Comparison of ENCODE assay signal across 8 cellular contexts in the genomic region with DNA sequence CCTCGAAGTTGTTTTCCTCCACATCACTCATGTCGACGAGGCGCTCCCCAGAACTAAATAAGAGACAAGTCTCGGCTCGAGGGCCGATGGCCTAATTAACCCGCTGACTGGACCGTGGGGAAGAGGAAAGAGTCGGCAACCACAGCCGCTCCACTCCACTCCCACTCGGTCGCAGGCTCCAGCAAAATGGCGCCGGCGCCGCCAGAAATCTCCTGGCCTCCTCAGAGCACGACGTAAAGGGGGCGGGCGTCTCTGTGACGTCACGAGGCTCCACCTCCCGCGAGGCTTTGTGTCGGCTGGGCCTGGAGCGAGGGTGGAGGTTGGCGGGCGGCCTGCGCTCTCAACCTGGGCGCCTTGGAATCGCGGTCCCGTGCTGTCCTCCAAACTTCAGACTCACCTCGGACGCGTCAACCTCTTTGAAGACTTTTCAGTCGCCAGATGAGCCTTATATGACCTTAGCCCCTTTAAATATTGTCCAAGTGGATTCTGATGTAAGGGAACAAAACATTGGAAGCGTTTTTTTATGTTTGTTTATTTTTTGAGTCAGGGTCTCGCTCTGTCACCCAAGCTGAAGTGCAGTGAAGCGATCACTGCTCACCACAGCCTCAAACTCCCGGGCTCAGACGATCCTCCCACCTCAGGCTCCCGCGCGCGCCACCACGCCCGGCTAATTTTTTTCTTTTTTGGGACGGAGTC. TPM values are rescaled to one million over a fixed set of nuclear protein-coding genes. Genes with fewer than 3 reads are reported as not detected.
DNase-seq lines count a peak whose midpoint lies in the region; ATAC-seq, FAIRE-seq and TF ChIP-seq lines count a peak whose summit lies in the region.

A gene (minus strand): TSS at position 188 of the 696 bp plus-strand sequence. CDS start 157 bp downstream, at position 31.

- no peak for TF ChIP-seq CTCF in AG09309 (IDR thresholded peaks at IDR 0.05; ENCODE audit: control insufficient read depth, insufficient read depth, low read depth, low read length, missing control alignments)
- TF ChIP-seq CTCF in WTC11 (IDR thresholded peaks at IDR 0.05), result no peak
- TF ChIP-seq CTCF in bronchial epithelial cell (IDR thresholded peaks at IDR 0.05; ENCODE audit: insufficient read depth, low read length, severe bottlenecking), result no peak

- peaks cover 1 to 8% of the 10 kb centered on the region in 2 donors for H3K4me1 ChIP-seq in small intestine (ENCODE audit: control insufficient read depth in 2 of 2, insufficient read depth in 1 of 2, low read depth in 1 of 2, low read length in 1 of 2)

- CTCF ChIA-PET in WTC11 (lab: Charles Lee), result interaction anchor here (2.9 kb wide), 1 partner anchor 15 kb away, joined by 13 read pairs; no protein-coding TSS in a partner anchor

- peak within 1 kb of the TSS; percentile 99 for H3K27ac ChIP-seq in small intestine (ENCODE audit: low read depth in 1 of 2, low read length in 1 of 2)

- H3K9me3 Mint-ChIP-seq in WTC11, result no peaks in the 10 kb centered on the region

- DNase-seq in AG09309 (ENCODE audit: low read depth) (peak; percentile 69), NCI-H226 (peak; percentile 98), WTC11 (ENCODE audit: low spot score) (peak; percentile 98), bronchial epithelial cell (ENCODE audit: low read depth) (peak; percentile 82), iPS-NIHi11 (ENCODE audit: low spot score) (peak; percentile 97), small intestine (peak; percentile 96)

- H3K4me3 ChIP-seq in AG09309 (ENCODE audit: control insufficient read depth, low read depth, low read length) (peak within 1 kb of the TSS; percentile 75), bronchial epithelial cell (ENCODE audit: low read depth, low read length) (peak within 1 kb of the TSS; percentile 57), small intestine (ENCODE audit: low read depth in 1 of 2, low read length in 2 of 2) (peak within 1 kb of the TSS; percentile 94 to 100)

- H3K36me3 Mint-ChIP-seq in WTC11, result peaks cover 23% of the 10 kb centered on the region

- peak within 1 kb of the TSS; percentile 100 for H3K27ac Mint-ChIP-seq in WTC11

- POLR2A ChIA-PET in WTC11 (lab: Charles Lee), result interaction anchor here (1.5 to 2.0 kb wide), 2 partner anchors 57 to 59 kb away, joined by 6 to 12 read pairs; no protein-coding TSS in a partner anchor

- H3K27me3 ChIP-seq in bronchial epithelial cell (ENCODE audit: control insufficient read depth, insufficient read depth, low read length) (no peaks in the 10 kb centered on the region), small intestine (ENCODE audit: control insufficient read depth in 2 of 2, insufficient read depth in 2 of 2, low read length in 2 of 2) (no peaks in the 10 kb centered on the region)

- 11 to 13% (median 12%) methylated on average over 48 to 50 of the region's 50 CpGs for WGBS in small intestine, 3 donors

- peak within 1 kb of the TSS; percentile 100 for H3K4me3 Mint-ChIP-seq in WTC11

- ATAC-seq in GM19023 (IDR thresholded peaks at IDR 0.05; ENCODE audit: unreplicated experiment) (peak; percentile 96), HG03196 (IDR thresholded peaks at IDR 0.05; ENCODE audit: unreplicated experiment) (peak; percentile 97), WTC11 (peak; percentile 86)

- no peak for FAIRE-seq in bronchial epithelial cell (lab: Jason Lieb, UNC)
- no peak for FAIRE-seq in small intestine (lab: Jason Lieb, UNC)

- H3K4me1 Mint-ChIP-seq in WTC11, result peaks cover 47% of the 10 kb centered on the region

- H3K36me3 ChIP-seq in bronchial epithelial cell (ENCODE audit: control insufficient read depth, insufficient read depth, low read length) (no peaks in the 10 kb centered on the region), small intestine (ENCODE audit: control insufficient read depth in 2 of 2, insufficient read depth in 2 of 2, low read length in 2 of 2) (no peaks in the 10 kb centered on the region)

- no peaks in the 10 kb centered on the region for H3K27me3 Mint-ChIP-seq in WTC11 (ENCODE audit: low read depth)

- no peaks in the 10 kb centered on the region for H3K9me3 ChIP-seq in small intestine (ENCODE audit: control insufficient read depth, low read depth)

TF ChIP-seq in WTC11, 78 proteins besides CTCF, POLR2A, EP300 and RAD21 (continues in another document):
- TF ChIP-seq MYBL2 (CRISPR knock-in tag; IDR thresholded peaks at IDR 0.05), result peak; percentile 54; the same call in 1 of the 2 replicates
- no peak for TF ChIP-seq ZNF416 (CRISPR knock-in tag; IDR thresholded peaks at IDR 0.05)
- TF ChIP-seq SOX15 (CRISPR knock-in tag; IDR thresholded peaks at IDR 0.05), result no peak
- TF ChIP-seq PRRX2 (CRISPR knock-in tag; IDR thresholded peaks at IDR 0.05), result no peak
- TF ChIP-seq, protein P1, sequence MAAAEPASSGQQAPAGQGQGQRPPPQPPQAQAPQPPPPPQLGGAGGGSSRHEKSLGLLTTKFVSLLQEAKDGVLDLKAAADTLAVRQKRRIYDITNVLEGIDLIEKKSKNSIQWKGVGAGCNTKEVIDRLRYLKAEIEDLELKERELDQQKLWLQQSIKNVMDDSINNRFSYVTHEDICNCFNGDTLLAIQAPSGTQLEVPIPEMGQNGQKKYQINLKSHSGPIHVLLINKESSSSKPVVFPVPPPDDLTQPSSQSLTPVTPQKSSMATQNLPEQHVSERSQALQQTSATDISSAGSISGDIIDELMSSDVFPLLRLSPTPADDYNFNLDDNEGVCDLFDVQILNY (CRISPR knock-in tag; IDR thresholded peaks at IDR 0.05), result peak; percentile 89
- TF ChIP-seq ZNF396 (CRISPR knock-in tag; IDR thresholded peaks at IDR 0.05; ENCODE audit: borderline replicate concordance), result no peak
- no peak for TF ChIP-seq ZNF423 (CRISPR knock-in tag; IDR thresholded peaks at IDR 0.05)
- TF ChIP-seq, protein P2, sequence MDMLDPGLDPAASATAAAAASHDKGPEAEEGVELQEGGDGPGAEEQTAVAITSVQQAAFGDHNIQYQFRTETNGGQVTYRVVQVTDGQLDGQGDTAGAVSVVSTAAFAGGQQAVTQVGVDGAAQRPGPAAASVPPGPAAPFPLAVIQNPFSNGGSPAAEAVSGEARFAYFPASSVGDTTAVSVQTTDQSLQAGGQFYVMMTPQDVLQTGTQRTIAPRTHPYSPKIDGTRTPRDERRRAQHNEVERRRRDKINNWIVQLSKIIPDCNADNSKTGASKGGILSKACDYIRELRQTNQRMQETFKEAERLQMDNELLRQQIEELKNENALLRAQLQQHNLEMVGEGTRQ (CRISPR knock-in tag; IDR thresholded peaks at IDR 0.05), result peak; percentile 49; the same call in 1 of the 2 replicates
- no peak for TF ChIP-seq ZNF219 (CRISPR knock-in tag; IDR thresholded peaks at IDR 0.05; ENCODE audit: borderline replicate concordance)
- no peak for TF ChIP-seq ZNF121 (CRISPR knock-in tag; IDR thresholded peaks at IDR 0.05)
- TF ChIP-seq, protein P3, sequence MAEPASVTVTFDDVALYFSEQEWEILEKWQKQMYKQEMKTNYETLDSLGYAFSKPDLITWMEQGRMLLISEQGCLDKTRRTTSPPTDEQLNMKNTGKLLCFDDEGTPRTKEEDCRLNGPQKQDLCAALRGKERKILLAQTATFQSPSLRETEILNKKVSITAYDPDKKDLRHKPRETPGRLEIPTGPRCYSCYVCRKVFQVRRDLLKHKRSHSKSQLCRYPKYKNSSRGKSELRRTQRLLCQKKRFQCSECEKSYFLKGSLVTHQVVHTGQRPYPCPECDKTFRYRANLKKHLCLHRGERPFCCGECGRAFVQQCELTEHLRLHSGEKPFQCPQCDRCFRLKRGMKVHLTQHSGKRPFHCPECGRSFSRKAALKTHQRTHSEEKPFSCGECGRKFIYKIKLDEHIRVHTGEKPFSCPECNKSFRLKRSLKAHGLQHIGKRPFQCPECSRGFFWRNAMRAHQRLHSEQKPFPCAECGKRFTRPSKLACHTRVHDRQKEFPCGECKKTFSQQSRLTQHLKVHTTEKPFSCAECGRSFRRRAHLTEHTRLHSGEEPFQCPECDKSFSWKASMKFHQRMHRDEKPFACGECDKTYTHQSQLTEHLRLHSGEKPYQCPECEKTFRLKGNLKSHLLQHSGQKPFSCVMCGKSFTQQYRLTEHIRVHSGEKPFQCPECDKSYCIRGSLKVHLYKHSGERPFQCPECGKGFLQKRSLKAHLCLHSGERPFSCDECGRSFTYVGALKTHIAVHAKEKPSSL (CRISPR knock-in tag; conservative IDR thresholded peaks at IDR 0.05), result no peak
- TF ChIP-seq GRHL2 (CRISPR knock-in tag; IDR thresholded peaks at IDR 0.05; ENCODE audit: insufficient replicate concordance, severe bottlenecking), result no peak
- TF ChIP-seq, protein P4, sequence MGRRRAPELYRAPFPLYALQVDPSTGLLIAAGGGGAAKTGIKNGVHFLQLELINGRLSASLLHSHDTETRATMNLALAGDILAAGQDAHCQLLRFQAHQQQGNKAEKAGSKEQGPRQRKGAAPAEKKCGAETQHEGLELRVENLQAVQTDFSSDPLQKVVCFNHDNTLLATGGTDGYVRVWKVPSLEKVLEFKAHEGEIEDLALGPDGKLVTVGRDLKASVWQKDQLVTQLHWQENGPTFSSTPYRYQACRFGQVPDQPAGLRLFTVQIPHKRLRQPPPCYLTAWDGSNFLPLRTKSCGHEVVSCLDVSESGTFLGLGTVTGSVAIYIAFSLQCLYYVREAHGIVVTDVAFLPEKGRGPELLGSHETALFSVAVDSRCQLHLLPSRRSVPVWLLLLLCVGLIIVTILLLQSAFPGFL (CRISPR knock-in tag; IDR thresholded peaks at IDR 0.05; ENCODE audit: borderline replicate concordance), result no peak
- TF ChIP-seq ZNF138 (CRISPR knock-in tag; conservative IDR thresholded peaks at IDR 0.05), result no peak
- no peak for TF ChIP-seq RELA (CRISPR knock-in tag; IDR thresholded peaks at IDR 0.05; ENCODE audit: borderline replicate concordance)

RNA-seq across cellular contexts. Expression of the gene that starts here (rescaled TPM):
- total RNA-seq in WTC11 (2021), result 110 to 144 TPM (median 133 TPM) in 3 replicates
- 21.3 and 28.4 TPM in 2 replicates for total RNA-seq in bronchial epithelial cell
- 10 to 100 TPM; 35.4 to 49.6 (median 45.0) TPM for polyA plus RNA-seq in small intestine

Comparison
In these comparisons a context has a peak if more than half of its experiments do, and no peak if none do; other contexts are left out.
1. Peak in every context shown above with its lines: DNase-seq, ATAC-seq, H3K4me3 ChIP-seq and H3K27ac ChIP-seq.